Comparison of ENCODE assay signal across 8 cellular contexts in the genomic region with DNA sequence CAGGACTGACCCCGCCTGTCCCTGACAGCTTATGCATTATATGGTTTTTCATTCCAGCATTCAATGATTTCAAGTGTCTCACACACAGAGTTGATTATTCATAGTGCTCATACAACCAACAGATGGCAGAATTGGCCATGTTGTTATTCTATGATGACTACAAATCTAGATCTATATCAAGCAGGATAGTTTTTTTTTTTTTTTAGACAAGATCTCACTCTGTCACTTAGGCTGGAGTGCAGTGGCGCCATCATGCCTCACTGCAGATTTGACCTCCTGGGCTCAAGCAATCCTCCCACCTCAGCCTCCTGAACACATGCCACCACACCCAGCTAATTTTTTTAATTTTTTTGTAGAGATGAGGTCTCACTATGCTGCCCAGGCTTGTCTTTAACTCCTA. TPM values are rescaled to one million over a fixed set of nuclear protein-coding genes. Genes with fewer than 3 reads are reported as not detected.
DNase-seq lines count a peak whose midpoint lies in the region; ATAC-seq lines count a peak whose summit lies in the region.

No MANE protein-coding gene starts in this region.

- DNase-seq in activated CD4-positive, alpha-beta T cell treated with anti-CD3 and anti-CD28 coated beads, Interleukin-2, amount 10 ng/mL, durations not matched to agents 24 days and 14 days, result peak; percentile 68
- no peak for DNase-seq in activated CD4-positive, alpha-beta T cell treated with anti-CD3 and anti-CD28 coated beads for 4 hours
- DNase-seq in Kasumi-1 (lab: John Stamatoyannopoulos, UW) (peak; percentile 60 to 68), T-cell (no peak), foreskin melanocyte (peak; percentile 62)
- no peak for DNase-seq in activated effector memory CD4-positive, alpha-beta T cell treated with Interleukin-2 at 50 U/mL for 16 hours

- no peaks in the 10 kb centered on the region for H3K9me3 Mint-ChIP-seq in activated CD4-positive, alpha-beta T cell treated with anti-CD3 and anti-CD28 coated beads, Interleukin-2, amount 10 ng/mL, durations not matched to agents 24 days and 14 days
- H3K9me3 Mint-ChIP-seq in T-cell, result no peaks in the 10 kb centered on the region

- ATAC-seq in T-cell (replicated peaks in 1 of 4) (peak; percentile 62 to 71 (median 66)), HG03565 (IDR thresholded peaks at IDR 0.05; ENCODE audit: unreplicated experiment) (no peak), HG02938 (IDR thresholded peaks at IDR 0.05; ENCODE audit: unreplicated experiment) (no peak)

- H3K4me3 Mint-ChIP-seq in activated CD4-positive, alpha-beta T cell treated with anti-CD3 and anti-CD28 coated beads, Interleukin-2, amount 10 ng/mL, durations not matched to agents 24 days and 14 days, result peak overlapping the region; percentile 64
- peak overlapping the region in 1 of 3 donors; percentile 2 for H3K4me3 Mint-ChIP-seq in T-cell

- H3K27me3 Mint-ChIP-seq in activated CD4-positive, alpha-beta T cell treated with anti-CD3 and anti-CD28 coated beads, Interleukin-2, amount 10 ng/mL, durations not matched to agents 24 days and 14 days, result no peaks in the 10 kb centered on the region
- no peaks in the 10 kb centered on the region for H3K27me3 Mint-ChIP-seq in T-cell

- POLR2A ChIA-PET in T-cell (lab: Charles Lee), result interaction anchor here (0.6 to 0.7 kb wide), 4 partner anchors 16 to 1004 kb away, joined by 3 read pairs; a partner anchor contains a TSS

- intact Hi-C loops in activated CD4-positive, alpha-beta T cell treated with anti-CD3 and anti-CD28 coated beads, Interleukin-2, amount 10 ng/mL, durations not matched to agents 24 days and 14 days (cut with micrococcal nuclease), result loop anchor here (1.0 to 5.0 kb wide), 12 partner anchors 17 to 313 kb away; a partner anchor contains a TSS

- H3K27ac Mint-ChIP-seq in activated CD4-positive, alpha-beta T cell treated with anti-CD3 and anti-CD28 coated beads, Interleukin-2, amount 10 ng/mL, durations not matched to agents 24 days and 14 days, result peak overlapping the region; percentile 95
- peak overlapping the region in 1 of 2 donors; percentile 36 for H3K27ac Mint-ChIP-seq in T-cell

- CTCF ChIA-PET in T-cell (lab: Charles Lee), result interaction anchor here (0.6 to 1.7 kb wide), 12 partner anchors 8 to 1096 kb away, joined by 3 to 5 read pairs (median 4); no protein-coding TSS in a partner anchor

- H3K36me3 Mint-ChIP-seq in activated CD4-positive, alpha-beta T cell treated with anti-CD3 and anti-CD28 coated beads, Interleukin-2, amount 10 ng/mL, durations not matched to agents 24 days and 14 days (ENCODE audit: low read depth), result no peaks in the 10 kb centered on the region
- no peaks in the 10 kb centered on the region for H3K36me3 Mint-ChIP-seq in T-cell

- peaks cover 40% of the 10 kb centered on the region for H3K4me1 Mint-ChIP-seq in activated CD4-positive, alpha-beta T cell treated with anti-CD3 and anti-CD28 coated beads, Interleukin-2, amount 10 ng/mL, durations not matched to agents 24 days and 14 days
- H3K4me1 Mint-ChIP-seq in T-cell, result peaks cover 28 to 31% (median 29%) of the 10 kb centered on the region in 3 donors

RNA-seq across cellular contexts. Expression of a gene that starts 40.1 kb away (rescaled TPM):
- 43.6 and 44.9 TPM in 2 replicates for total RNA-seq in activated CD4-positive, alpha-beta T cell treated with anti-CD3 and anti-CD28 coated beads, Interleukin-2, amount 10 ng/mL, durations not matched to agents 24 days and 14 days
- 10 to 100 TPM; 23.8 to 43.4 (median 33.0) TPM for total RNA-seq in T-cell

Comparison
In these comparisons a context has a peak if more than half of its experiments do, and no peak if none do; other contexts are left out.
1. DNase-seq: peak in activated CD4-positive, alpha-beta T cell treated with anti-CD3 and anti-CD28 coated beads, Interleukin-2, amount 10 ng/mL, durations not matched to agents 24 days and 14 days (single experiment), Kasumi-1 (2 of 2) and foreskin melanocyte (single experiment); none in activated CD4-positive, alpha-beta T cell treated with anti-CD3 and anti-CD28 coated beads for 4 hours (0 of 2), T-cell (0 of 34) and activated effector memory CD4-positive, alpha-beta T cell treated with Interleukin-2 at 50 U/mL for 16 hours (single experiment).
2. ATAC-seq: peak in T-cell (4 of 4); none in HG03565 (single experiment) and HG02938 (single experiment).